Comparison of ENCODE assay signal across 9 cellular contexts in the genomic region with DNA sequence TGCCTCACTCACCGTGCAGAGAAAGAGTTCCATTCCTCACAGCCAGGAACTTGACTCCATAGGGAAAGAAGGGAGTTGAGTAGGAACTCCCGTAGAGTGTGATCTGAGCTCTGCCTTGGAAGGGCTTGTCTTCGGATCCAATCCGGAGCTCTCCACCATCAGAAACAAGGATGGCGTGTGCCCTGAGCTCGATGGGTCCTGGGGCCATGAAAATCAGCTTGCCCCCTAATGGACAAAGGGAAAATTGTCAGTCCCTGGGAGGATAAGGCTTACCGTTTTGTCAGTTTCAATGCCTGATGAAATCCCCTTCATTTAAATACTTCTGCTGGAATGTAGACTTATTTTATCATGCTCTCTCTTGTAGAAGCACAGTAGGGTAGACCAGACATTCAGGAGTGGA.
A peak's percentile ranks its signal among the peaks of the same experiment; 100 is the strongest.
DNase-seq lines count a peak whose midpoint lies in the region; ATAC-seq and TF ChIP-seq lines count a peak whose summit lies in the region.
"Had no signal": no experiment of that assay in that cellular context is flagged by ENCODE, and none has a peak within 500 bp of the region (broad histone marks: within the 10 kb centered on the region; RNA-seq: fewer than 3 reads in every experiment).

No MANE protein-coding gene starts in this region.

- in situ Hi-C loops in SK-MEL-5 (cut with HindIII; ENCODE audit: low pct_unique_long_range_greater_than_20kb, low sequenced_read_pairs) = no loop called here

- H3K4me1 ChIP-seq in left ventricle myocardium inferior = no peaks in the 10 kb centered on the region
- H3K4me1 ChIP-seq: heart right ventricle had no signal

- intact Hi-C loops in left ventricle myocardium inferior (cut with micrococcal nuclease) = no loop called here

- no peaks in the 10 kb centered on the region for H3K36me3 ChIP-seq in left ventricle myocardium inferior
- H3K36me3 ChIP-seq: heart right ventricle had no signal

- peaks cover under 1% of the 10 kb centered on the region for H3K9me3 Mint-ChIP-seq in nephron progenitor cell

- TF ChIP-seq CTCF in GM12875 (IDR thresholded peaks at IDR 0.05; ENCODE audit: borderline replicate concordance, insufficient read depth, low read depth, low read length) = peak; percentile 59; the same call in 1 of the 2 replicates
- TF ChIP-seq CTCF in nephron progenitor cell (IDR thresholded peaks at IDR 0.05) = peak; percentile 30
- no peak for TF ChIP-seq CTCF in left ventricle myocardium inferior (IDR thresholded peaks at IDR 0.05; ENCODE audit: borderline replicate concordance)

- ATAC-seq in HG03354 (IDR thresholded peaks at IDR 0.05; ENCODE audit: poor library complexity, severe bottlenecking, unreplicated experiment) (peak; percentile 56), GM21526 (IDR thresholded peaks at IDR 0.05; ENCODE audit: low FRiP score, unreplicated experiment) (no peak)
- ATAC-seq: heart right ventricle had no signal

- no peaks in the 10 kb centered on the region for H3K36me3 Mint-ChIP-seq in nephron progenitor cell (ENCODE audit: low read depth)

- H3K27ac ChIP-seq in left ventricle myocardium inferior (replicated peaks) = no peak overlapping the region
- H3K27ac ChIP-seq: heart right ventricle had no signal

- peaks cover 12% of the 10 kb centered on the region for H3K27me3 ChIP-seq in left ventricle myocardium inferior (ENCODE audit: low read depth)
- H3K27me3 ChIP-seq: heart right ventricle had no signal

- no peaks in the 10 kb centered on the region for H3K9me3 ChIP-seq in left ventricle myocardium inferior (replicated peaks)
- H3K9me3 ChIP-seq: heart right ventricle had no signal

- no peak overlapping the region for H3K4me3 Mint-ChIP-seq in nephron progenitor cell

- peaks cover 5% of the 10 kb centered on the region for H3K27me3 Mint-ChIP-seq in nephron progenitor cell (ENCODE audit: low read depth, poor library complexity)

- H3K4me3 ChIP-seq in GM12875 (ENCODE audit: low read depth, low read length) = no peak overlapping the region
- H3K4me3 ChIP-seq in left ventricle myocardium inferior = no peak overlapping the region
- H3K4me3 ChIP-seq: heart right ventricle had no signal

- peak; percentile 71 for DNase-seq in SK-MEL-5 (ENCODE audit: low read depth, low spot score)
- peak; percentile 3 for DNase-seq in nephron progenitor cell
- DNase-seq in left ventricle myocardium inferior = no peak
- DNase-seq in medulla oblongata (ENCODE audit: extremely low spot score) = no peak
- DNase-seq: heart right ventricle, substantia nigra had no signal

- no peak overlapping the region for H3K27ac Mint-ChIP-seq in nephron progenitor cell

- H3K4me1 Mint-ChIP-seq in nephron progenitor cell = no peaks in the 10 kb centered on the region

Comparison
In these comparisons a context has a peak if more than half of its experiments do, and no peak if none do; other contexts are left out.
1. DNase-seq: peak in SK-MEL-5 (single experiment) and nephron progenitor cell (single experiment); none in left ventricle myocardium inferior (single experiment) and medulla oblongata (single experiment).